Comparison of ENCODE assay signal across 8 cellular contexts in the genomic region with DNA sequence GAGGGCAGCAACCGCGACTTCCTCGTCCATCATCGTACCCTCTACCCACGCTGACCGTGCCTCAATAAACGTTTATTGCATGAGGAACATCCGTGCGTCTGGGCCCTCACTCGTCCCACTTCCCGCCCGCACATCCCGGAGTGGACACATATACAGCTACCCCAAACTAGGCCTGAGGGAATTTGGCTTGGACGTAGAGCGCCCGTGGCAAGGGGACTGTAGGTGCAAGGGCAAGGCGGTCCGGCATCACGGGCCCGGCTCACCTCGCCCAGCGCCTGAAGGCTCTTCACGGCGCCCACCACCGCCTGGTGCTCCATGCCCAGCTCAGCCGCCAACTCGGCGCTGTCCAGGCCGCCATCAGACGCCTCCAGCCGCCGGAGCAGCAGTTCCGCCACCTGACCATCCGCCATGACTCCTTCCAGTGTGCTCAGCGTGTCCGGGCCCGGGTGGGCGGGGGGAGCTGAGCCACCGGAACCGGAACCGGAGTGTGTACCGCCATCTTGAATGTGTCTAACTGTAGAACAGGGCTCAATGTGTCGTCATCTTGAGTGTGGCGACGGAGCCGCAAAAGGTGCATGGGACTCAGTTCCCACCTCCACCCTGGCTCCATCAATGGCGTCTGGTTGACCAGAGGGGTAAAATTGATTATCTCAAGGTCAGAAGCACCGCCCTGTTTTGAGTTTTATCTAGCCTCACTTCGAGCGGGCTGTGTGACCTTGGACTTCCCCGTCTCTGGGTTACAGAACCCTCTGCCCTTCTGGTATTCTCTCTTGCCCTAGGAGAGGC. TPM values are rescaled to one million over a fixed set of nuclear protein-coding genes. Genes with fewer than 3 reads are reported as not detected.
DNase-seq lines count a peak whose midpoint lies in the region; ATAC-seq and TF ChIP-seq lines count a peak whose summit lies in the region.

A gene (minus strand): TSS at position 425 of the 786 bp plus-strand sequence. CDS start 15 bp downstream, at position 410.

- H3K9me3 ChIP-seq in suprapubic skin: no peaks in the 10 kb centered on the region

- H3K27ac ChIP-seq in suprapubic skin: peak within 1 kb of the TSS; percentile 77

- H3K4me1 Mint-ChIP-seq in Calu3 (ENCODE audit: low read depth, unreplicated experiment): peaks cover 16% of the 10 kb centered on the region

- H3K4me3 Mint-ChIP-seq in Calu3 (ENCODE audit: low read depth, unreplicated experiment): peak within 1 kb of the TSS; percentile 90

- peak; percentile 37 for ATAC-seq in GM21619 (IDR thresholded peaks at IDR 0.05; ENCODE audit: unreplicated experiment)
- ATAC-seq in activated naive CD4-positive, alpha-beta T cell treated with anti-CD3 and anti-CD28 coated beads, Interleukin-2, amount 50 U/mL, for 72 hours: peak; percentile 70 to 74

- H3K27me3 ChIP-seq in suprapubic skin: no peaks in the 10 kb centered on the region

- H3K4me3 ChIP-seq in NB4 (ENCODE audit: low read depth, low read length) (peak within 1 kb of the TSS; percentile 95), suprapubic skin (peak within 1 kb of the TSS; percentile 84)

- H3K36me3 ChIP-seq in suprapubic skin: peaks cover 22% of the 10 kb centered on the region

- TSS peak; percentile 64 for BruUV-seq in Calu3 (replicated peaks; lab: Mats Ljungman, UMichigan)

- intact Hi-C loops in Calu3 (cut with micrococcal nuclease; ENCODE audit: unreplicated experiment): no loop called here

- 6% methylated on average over 24 of the region's 51 CpGs for WGBS in suprapubic skin

- CTCF ChIA-PET in Calu3 (lab: Charles Lee): no interaction called here

- peaks cover 31% of the 10 kb centered on the region for H3K4me1 ChIP-seq in suprapubic skin

- TF ChIP-seq EP300 in suprapubic skin (IDR thresholded peaks at IDR 0.05): no peak

- DNase-seq in Calu3: peak; percentile 74
- DNase-seq in NB4 (ENCODE audit: low read depth): peak; percentile 93
- DNase-seq in SKM-1 treated with dmso at 0.1 percent for 144 hours (lab: John Stamatoyannopoulos, UW; ENCODE audit: unreplicated experiment): peak; percentile 79
- DNase-seq in activated naive CD4-positive, alpha-beta T cell treated with anti-CD3 and anti-CD28 coated beads, Interleukin-2, amount 50 U/mL, for 72 hours (ENCODE audit: low spot score in 2 of 2): peak; percentile 87 to 89
- DNase-seq in glomerular visceral epithelial cell (ENCODE audit: extremely low spot score): peak; percentile 91
- DNase-seq in occipital lobe (lab: John Stamatoyannopoulos, UW): peak; percentile 93
- peak; percentile 96 to 97 for DNase-seq in suprapubic skin (ENCODE audit: low spot score in 2 of 2)

- peaks cover 50% of the 10 kb centered on the region for H3K36me3 Mint-ChIP-seq in Calu3 (ENCODE audit: insufficient read depth, unreplicated experiment)
- peaks cover 19 to 30% of the 10 kb centered on the region in 2 donors for H3K36me3 Mint-ChIP-seq in activated naive CD4-positive, alpha-beta T cell treated with anti-CD3 and anti-CD28 coated beads, Interleukin-2, amount 50 U/mL, for 72 hours

- TF ChIP-seq CTCF in Calu3 (IDR thresholded peaks at IDR 0.05; ENCODE audit: unreplicated experiment) (no peak), NB4 (IDR thresholded peaks at IDR 0.05; ENCODE audit: low read depth, low read length) (no peak), suprapubic skin (IDR thresholded peaks at IDR 0.05) (no peak)

- no peaks in the 10 kb centered on the region for H3K9me3 Mint-ChIP-seq in Calu3 (ENCODE audit: low read depth, unreplicated experiment)
- no peaks in the 10 kb centered on the region for H3K9me3 Mint-ChIP-seq in activated naive CD4-positive, alpha-beta T cell treated with anti-CD3 and anti-CD28 coated beads, Interleukin-2, amount 50 U/mL, for 72 hours

- peak; percentile 93 for TF ChIP-seq POLR2A in NB4 (IDR thresholded peaks at IDR 0.05; ENCODE audit: extremely low read depth, insufficient read length)
- TF ChIP-seq POLR2A in suprapubic skin (IDR thresholded peaks at IDR 0.05): no peak

- peak within 1 kb of the TSS; percentile 72 for H3K27ac Mint-ChIP-seq in Calu3 (ENCODE audit: unreplicated experiment)
- peak within 1 kb of the TSS; percentile 97 to 98 for H3K27ac Mint-ChIP-seq in activated naive CD4-positive, alpha-beta T cell treated with anti-CD3 and anti-CD28 coated beads, Interleukin-2, amount 50 U/mL, for 72 hours

- H3K27me3 Mint-ChIP-seq in Calu3 (ENCODE audit: unreplicated experiment): no peaks in the 10 kb centered on the region

RNA-seq across cellular contexts. Expression of the gene that starts here (rescaled TPM):
- total RNA-seq in Calu3 (2022): 72.8 and 75.5 TPM in 2 replicates
- total RNA-seq in activated naive CD4-positive, alpha-beta T cell treated with anti-CD3 and anti-CD28 coated beads, Interleukin-2, amount 50 U/mL, for 72 hours: 100 to 1,000 TPM in 1 of 2 donors, 10 to 100 TPM in 1; 89.2 to 116 TPM
- total RNA-seq in occipital lobe: 46.8 TPM
- total RNA-seq in suprapubic skin: 10 to 100 TPM; 49.0 to 60.6 (median 50.9) TPM

Comparison
In these comparisons a context has a peak if more than half of its experiments do, and no peak if none do; other contexts are left out.
1. Peak in every context shown above with its lines: DNase-seq, ATAC-seq, H3K4me3 ChIP-seq and H3K27ac ChIP-seq.